Comparison of ENCODE assay signal across 15 cellular contexts in genomic region chr22:26711205-26711958, GRCh38. TPM values are rescaled to one million over a fixed set of nuclear protein-coding genes. Genes with fewer than 3 reads are reported as not detected.
DNase-seq lines count a peak whose midpoint lies in the region; ATAC-seq, FAIRE-seq and TF ChIP-seq lines count a peak whose summit lies in the region.
"Had no signal": no experiment of that assay in that cellular context is flagged by ENCODE, and none has a peak within 500 bp of the region (broad histone marks: within the 10 kb centered on the region; RNA-seq: fewer than 3 reads in every experiment).

No MANE protein-coding gene starts in this region.

- intact Hi-C loops in IMR-90 (cut with micrococcal nuclease) = no loop called here
- intact Hi-C loops in activated CD4-positive, alpha-beta T cell treated with anti-CD3 and anti-CD28 coated beads for 36 hours (cut with DNase I, micrococcal nuclease) = no loop called here
- intact Hi-C loops in Right ventricle myocardium inferior (cut with DNase I) = no loop called here
- intact Hi-C loops in ascending aorta (cut with DNase I) = no loop called here

- H3K4me2 ChIP-seq in IMR-90 (ENCODE audit: low read depth, low read length) = peak overlapping the region; percentile 7; the same call in 1 of the 2 replicates

- H2AFZ ChIP-seq in IMR-90 (replicated peaks; ENCODE audit: low read length, poor library complexity) = no peak overlapping the region

- H3K4me1 Mint-ChIP-seq in stimulated activated naive CD8-positive, alpha-beta T cell treated with anti-CD3 and anti-CD28 coated beads, Interleukin-15, amount 100 ng/mL, for 72 hours = peaks cover 26% of the 10 kb centered on the region
- peaks cover 30% of the 10 kb centered on the region for H3K4me1 Mint-ChIP-seq in endothelial cell (ENCODE audit: unreplicated experiment)
- peaks cover 2% of the 10 kb centered on the region for H3K4me1 Mint-ChIP-seq in activated CD4-positive, alpha-beta T cell treated with anti-CD3 and anti-CD28 coated beads for 36 hours

- TF ChIP-seq RAD21 in IMR-90 (IDR thresholded peaks at IDR 0.05; ENCODE audit: low read length) = no peak

- H4K20me1 ChIP-seq in IMR-90 (ENCODE audit: insufficient read depth, low read length) = no peaks in the 10 kb centered on the region; the same call in 1 of the 2 replicates

- POLR2A ChIA-PET in IMR-90 (lab: Charles Lee; ENCODE audit: unreplicated experiment) = no interaction called here
- POLR2A ChIA-PET in activated CD4-positive, alpha-beta T cell treated with anti-CD3 and anti-CD28 coated beads for 36 hours (lab: Charles Lee) = interaction anchor here (0.6 kb wide), 1 partner anchor 312 kb away, joined by 4 read pairs; no protein-coding TSS in a partner anchor

- no peak overlapping the region for H4K5ac ChIP-seq in IMR-90 (ENCODE audit: low read depth, low read length)

- peaks cover 7% of the 10 kb centered on the region for H3K36me3 Mint-ChIP-seq in endothelial cell (ENCODE audit: low read depth, unreplicated experiment)
- peaks cover 29% of the 10 kb centered on the region for H3K36me3 Mint-ChIP-seq in activated CD4-positive, alpha-beta T cell treated with anti-CD3 and anti-CD28 coated beads for 36 hours (ENCODE audit: low read depth)

- peak overlapping the region; percentile 92 for H4K91ac ChIP-seq in IMR-90 (ENCODE audit: insufficient read depth, low read depth, low read length)

- H3K4me3 Mint-ChIP-seq in stimulated activated naive CD8-positive, alpha-beta T cell treated with anti-CD3 and anti-CD28 coated beads, Interleukin-15, amount 100 ng/mL, for 72 hours = no peak overlapping the region
- H3K4me3 Mint-ChIP-seq in endothelial cell (ENCODE audit: unreplicated experiment) = no peak overlapping the region
- no peak overlapping the region for H3K4me3 Mint-ChIP-seq in activated CD4-positive, alpha-beta T cell treated with anti-CD3 and anti-CD28 coated beads for 36 hours
- H3K4me3 Mint-ChIP-seq: nephron progenitor cell had no signal

- H3K36me3 ChIP-seq in IMR-90 (ENCODE audit: control insufficient read depth, insufficient read depth, low read length) (no peaks in the 10 kb centered on the region), ascending aorta (peaks cover 3 to 4% of the 10 kb centered on the region in 2 donors)
- H3K36me3 ChIP-seq: HAP-1 had no signal

- H3K27me3 Mint-ChIP-seq in stimulated activated naive CD8-positive, alpha-beta T cell treated with anti-CD3 and anti-CD28 coated beads, Interleukin-15, amount 100 ng/mL, for 72 hours = no peaks in the 10 kb centered on the region
- H3K27me3 Mint-ChIP-seq in endothelial cell (ENCODE audit: unreplicated experiment) = peaks cover 1% of the 10 kb centered on the region
- no peaks in the 10 kb centered on the region for H3K27me3 Mint-ChIP-seq in activated CD4-positive, alpha-beta T cell treated with anti-CD3 and anti-CD28 coated beads for 36 hours

- peaks cover 0 to 19% of the 10 kb centered on the region in 2 experiments; a peak in 3 of 4 replicates for H3K79me1 ChIP-seq in IMR-90 (ENCODE audit: low read depth in 1 of 2, low read length in 2 of 2)

- WGBS in IMR-90 (ENCODE audit: extremely low coverage in 2 of 2, insufficient read length in 1 of 2), 2 experiments = 33% methylated on average over 1 of the region's 4 CpGs; no CpG with 5 or more reads in 1 of the 2 experiments

- H3K9me3 ChIP-seq in IMR-90 (ENCODE audit: control insufficient read depth, insufficient read depth, low read length) (peaks cover 2% of the 10 kb centered on the region; the same call in 1 of the 2 replicates), ascending aorta (no peaks in the 10 kb centered on the region)
- H3K9me3 ChIP-seq: HAP-1 had no signal

- peak overlapping the region; percentile 68 for H3K23ac ChIP-seq in IMR-90 (ENCODE audit: low read depth, low read length)

- peak overlapping the region; percentile 85 for H2BK120ac ChIP-seq in IMR-90 (ENCODE audit: low read depth, low read length)

- CTCF ChIA-PET in IMR-90 (lab: Yijun Ruan, JAX) = no interaction called here
- CTCF ChIA-PET in activated CD4-positive, alpha-beta T cell treated with anti-CD3 and anti-CD28 coated beads for 36 hours (lab: Charles Lee) = interaction anchor here (0.9 to 1.2 kb wide), 3 partner anchors 33 to 175 kb away, joined by 3 read pairs; no protein-coding TSS in a partner anchor

- in situ Hi-C loops in IMR-90 (cut with MboI; ENCODE audit: low sequenced_read_pairs) = no loop called here

- H3K27ac Mint-ChIP-seq in stimulated activated naive CD8-positive, alpha-beta T cell treated with anti-CD3 and anti-CD28 coated beads, Interleukin-15, amount 100 ng/mL, for 72 hours = no peak overlapping the region
- H3K27ac Mint-ChIP-seq in endothelial cell (ENCODE audit: unreplicated experiment) = peak overlapping the region; percentile 16
- no peak overlapping the region for H3K27ac Mint-ChIP-seq in activated CD4-positive, alpha-beta T cell treated with anti-CD3 and anti-CD28 coated beads for 36 hours
- H3K27ac Mint-ChIP-seq: nephron progenitor cell had no signal

- no peak overlapping the region for H3K9ac ChIP-seq in IMR-90 (ENCODE audit: low read depth, low read length)

- peaks cover 28% of the 10 kb centered on the region for H3K9me1 ChIP-seq in IMR-90 (ENCODE audit: insufficient read depth, low read length)

- peak overlapping the region; percentile 58 to 63 for H4K8ac ChIP-seq in IMR-90 (ENCODE audit: low read depth in 2 of 2, low read length in 2 of 2)

- H2BK15ac ChIP-seq in IMR-90 (ENCODE audit: low read depth, low read length) = peak overlapping the region; percentile 87; the same call in 2 of the 3 replicates

- peak overlapping the region; percentile 95 for H3K4ac ChIP-seq in IMR-90 (ENCODE audit: low read depth, low read length)

- dilution Hi-C loops in IMR-90 (cut with HindIII; ENCODE audit: low sequenced_read_pairs, unreplicated experiment) = no loop called here

- ATAC-seq in stimulated activated naive CD8-positive, alpha-beta T cell treated with anti-CD3 and anti-CD28 coated beads, Interleukin-15, amount 100 ng/mL, for 72 hours = peak; percentile 55
- no peak for ATAC-seq in stimulated activated naive CD8-positive, alpha-beta T cell treated with anti-CD3 and anti-CD28 coated beads, Interleukin-15, Interleukin-2, amounts not matched to agents 100 U/mL and 50 U/mL, for 24 hours
- ATAC-seq in IMR-90 (ENCODE audit: low read depth) (peak; percentile 44), Right ventricle myocardium inferior (no peak)
- ATAC-seq in activated CD4-positive, alpha-beta T cell treated with anti-CD3 and anti-CD28 coated beads for 36 hours = no peak

- H2AK9ac ChIP-seq in IMR-90 (replicated peaks; ENCODE audit: low read depth, low read length, poor library complexity) = peak overlapping the region; percentile 60

- H3K9me3 Mint-ChIP-seq in stimulated activated naive CD8-positive, alpha-beta T cell treated with anti-CD3 and anti-CD28 coated beads, Interleukin-15, amount 100 ng/mL, for 72 hours = peaks cover 0 to 8% of the 10 kb centered on the region in 2 donors
- peaks cover 3% of the 10 kb centered on the region for H3K9me3 Mint-ChIP-seq in endothelial cell (ENCODE audit: unreplicated experiment)
- H3K9me3 Mint-ChIP-seq in activated CD4-positive, alpha-beta T cell treated with anti-CD3 and anti-CD28 coated beads for 36 hours (ENCODE audit: low read depth) = peaks cover 5% of the 10 kb centered on the region

- H3K56ac ChIP-seq in IMR-90 (ENCODE audit: extremely low read depth, insufficient read depth, low read length) = no peak overlapping the region; the same call in 1 of the 2 replicates

- H3K4me1 ChIP-seq in IMR-90 (ENCODE audit: control insufficient read depth, insufficient read depth, low read length) (peaks cover 34% of the 10 kb centered on the region), ascending aorta (peaks cover 0 to 4% of the 10 kb centered on the region in 2 donors)
- H3K4me1 ChIP-seq: HAP-1, Peyer's patch had no signal

- TF ChIP-seq POLR2A in IMR-90 (IDR thresholded peaks at IDR 0.05; ENCODE audit: low read depth, low read length) = no peak

- TF ChIP-seq CTCF in IMR-90 (conservative IDR thresholded peaks at IDR 0.05; ENCODE audit: low read depth, low read length) (no peak), endothelial cell (IDR thresholded peaks at IDR 0.05; ENCODE audit: unreplicated experiment) (no peak), ascending aorta (IDR thresholded peaks at IDR 0.05) (no peak)

- peak overlapping the region; percentile 91 for H2AK5ac ChIP-seq in IMR-90 (ENCODE audit: low read depth, low read length)

- peak; percentile 93 for FAIRE-seq in urothelium cell line (lab: Jason Lieb, UNC)
- FAIRE-seq: colon had no signal

- H3K4me3 ChIP-seq in IMR-90 (ENCODE audit: insufficient read depth, low read depth, low read length) (no peak overlapping the region), ascending aorta (no peak overlapping the region)
- H3K4me3 ChIP-seq: HAP-1, Peyer's patch had no signal

- H3K27me3 ChIP-seq in IMR-90 (ENCODE audit: control insufficient read depth, insufficient read depth, low read length) (no peaks in the 10 kb centered on the region), ascending aorta (no peaks in the 10 kb centered on the region)
- H3K27me3 ChIP-seq: Peyer's patch had no signal

- H3K27ac ChIP-seq in IMR-90 (ENCODE audit: insufficient read depth, low read length) = 0 out of 2 replicates have a peak overlapping the region, but pooled peaks have one; percentile 10
- no peak overlapping the region for H3K27ac ChIP-seq in ascending aorta
- H3K27ac ChIP-seq: Peyer's patch had no signal

- H2BK20ac ChIP-seq in IMR-90 (ENCODE audit: low read depth, low read length) = peak overlapping the region; percentile 88

- DNase-seq in stimulated activated naive CD8-positive, alpha-beta T cell treated with anti-CD3 and anti-CD28 coated beads, Interleukin-15, amount 100 ng/mL, for 72 hours = peak in 1 of 2 donors; percentile 9
- no peak for DNase-seq in stimulated activated naive CD8-positive, alpha-beta T cell treated with anti-CD3 and anti-CD28 coated beads, Interleukin-15, Interleukin-2, amounts not matched to agents 100 U/mL and 50 U/mL, for 24 hours
- DNase-seq in IMR-90 (peak; percentile 62), endothelial cell (ENCODE audit: low spot score) (no peak), urothelium cell line (ENCODE audit: low spot score) (no peak), Right ventricle myocardium inferior (ENCODE audit: missing footprints) (no peak), ascending aorta (ENCODE audit: low spot score in 2 of 2) (no peak)
- DNase-seq in activated CD4-positive, alpha-beta T cell treated with anti-CD3 and anti-CD28 coated beads for 36 hours = no peak
- DNase-seq: activated T-cell treated with anti-CD3 and anti-CD28 coated beads, Interleukin-2, amount 50 U/mL, for 1 hour; GF-D8; islet precursor cell; nephron progenitor cell had no signal

- peak overlapping the region; percentile 37 for H2BK5ac ChIP-seq in IMR-90 (ENCODE audit: low read depth, low read length, poor library complexity, severe bottlenecking)

- peak overlapping the region; percentile 65; the same call in 1 of the 2 replicates for H3K18ac ChIP-seq in IMR-90 (ENCODE audit: low read depth, low read length)

- peak overlapping the region; percentile 84 for H3K14ac ChIP-seq in IMR-90 (replicated peaks; ENCODE audit: low read depth, low read length)

- BruUV-seq in IMR-90 (replicated peaks; lab: Mats Ljungman, UMichigan) = no TSS peak

RNA-seq across cellular contexts. Expression of gene MIAT, which starts 54.0 kb away (rescaled TPM):
- total RNA-seq in IMR-90 (2012; rRNA removed) = 0.54 and 1.1 TPM in 2 replicates
- 0.29 and 0.65 TPM in 2 replicates for polyA plus RNA-seq in IMR-90 (2012; rRNA removed)
- polyA plus RNA-seq in IMR-90 (2012; cell fraction: cytosol; rRNA removed) = 0.03 and 0.09 TPM in 2 replicates
- 2.9 and 11.6 TPM in 2 replicates for polyA plus RNA-seq in IMR-90 (2012; cell fraction: nucleus; rRNA removed; ENCODE audit: low replicate concordance)
- total RNA-seq in endothelial cell (ENCODE audit: unreplicated experiment) = 1.2 TPM
- 10 to 100 TPM; 18.5 to 19.7 TPM for total RNA-seq in activated CD4-positive, alpha-beta T cell treated with anti-CD3 and anti-CD28 coated beads for 36 hours
- 0.38 TPM for total RNA-seq in Right ventricle myocardium inferior
- total RNA-seq in ascending aorta = 0.53 TPM

Comparison
In these comparisons a context has a peak if more than half of its experiments do, and no peak if none do; other contexts are left out.
1. ATAC-seq: peak in stimulated activated naive CD8-positive, alpha-beta T cell treated with anti-CD3 and anti-CD28 coated beads, Interleukin-15, amount 100 ng/mL, for 72 hours (single experiment) and IMR-90 (single experiment); none in stimulated activated naive CD8-positive, alpha-beta T cell treated with anti-CD3 and anti-CD28 coated beads, Interleukin-15, Interleukin-2, amounts not matched to agents 100 U/mL and 50 U/mL, for 24 hours (single experiment), activated CD4-positive, alpha-beta T cell treated with anti-CD3 and anti-CD28 coated beads for 36 hours (single experiment) and Right ventricle myocardium inferior (single experiment).